In genomic region chr2:43762286-43762685, GRCh38 we compare ENCODE assay signal across 23 cellular contexts. TPM values are rescaled to one million over a fixed set of nuclear protein-coding genes. Genes with fewer than 3 reads are reported as not detected.
DNase-seq lines count a peak whose midpoint lies in the region; ATAC-seq, FAIRE-seq and TF ChIP-seq lines count a peak whose summit lies in the region.
"Had no signal": no experiment of that assay in that cellular context is flagged by ENCODE, and none has a peak within 500 bp of the region (broad histone marks: within the 10 kb centered on the region; RNA-seq: fewer than 3 reads in every experiment).

No MANE protein-coding gene starts in this region.

- H3K27me3 Mint-ChIP-seq in activated CD4-positive, alpha-beta T cell treated with anti-CD3 and anti-CD28 coated beads for 36 hours: no peaks in the 10 kb centered on the region
- no peaks in the 10 kb centered on the region for H3K27me3 Mint-ChIP-seq in activated T-helper 17 cell treated with anti-CD3 and anti-CD28 coated beads, Interleukin-2, amount 50 U/mL, for 72 hours
- peaks cover 0 to 11% of the 10 kb centered on the region in 2 donors for H3K27me3 Mint-ChIP-seq in stimulated activated naive B cell treated with anti-CD40 and anti-IgM and Interleukin-4, amounts not matched to agents 10 μg/mL and 1 μg/mL and 100 μg/mL, for 72 hours
- H3K27me3 Mint-ChIP-seq: activated naive CD4-positive, alpha-beta T cell treated with anti-CD3 and anti-CD28 coated beads, Interleukin-2, amount 50 U/mL, for 24 hours had no signal

- H3K4me3 ChIP-seq in fibroblast of lung (replicated peaks in 1 of 4; ENCODE audit: control extremely low read depth in 1 of 4, insufficient read depth in 1 of 4, low read depth in 3 of 4, low read length in 4 of 4) (no peak overlapping the region), pancreas (no peak overlapping the region)
- H3K4me3 ChIP-seq: lower lobe of right lung, neural progenitor cell, prostate gland had no signal

- no peak for DNase-seq in activated CD4-positive, alpha-beta T cell treated with anti-CD3 and anti-CD28 coated beads for 36 hours
- no peak for DNase-seq in activated CD4-positive, alpha-beta T cell treated with anti-CD3 and anti-CD28 coated beads, Interleukin-2, amount 50 U/mL, for 48 hours
- DNase-seq in fibroblast of lung (ENCODE audit: low read depth in 2 of 2) (peak in 1 of 2 donors; percentile 69), pancreas (no peak), T1000 (lab: John Stamatoyannopoulos, UW) (no peak)
- DNase-seq in stimulated activated naive B cell treated with anti-CD40 and anti-IgM and Interleukin-4, amounts not matched to agents 10 μg/mL and 1 μg/mL and 100 μg/mL, for 72 hours: no peak
- DNase-seq: activated B cell treated with CpG ODN at 0.5 μM for 24 hours; activated CD4-positive, alpha-beta memory T cell treated with anti-CD3 and anti-CD28 coated beads, Interleukin-2, amount 10 ng/mL, durations not matched to agents 7 days and 5 days; GF-D8; hypothalamus; lower lobe of right lung; NCI-H1092 treated with DMSO at 0.1 percent for 48 hours; NCI-H2029 treated with DMSO at 0.1 percent for 48 hours; NCI-H82; substantia nigra had no signal

- H3K27me3 ChIP-seq in fibroblast of lung (ENCODE audit: control insufficient read depth, insufficient read depth, low read length) (no peaks in the 10 kb centered on the region), pancreas (no peaks in the 10 kb centered on the region)
- H3K27me3 ChIP-seq: neural progenitor cell had no signal

- FAIRE-seq in pancreas (lab: Jason Lieb, UNC): peak; percentile 13
- FAIRE-seq: GM18507, islet of Langerhans had no signal

- H3K79me2 ChIP-seq in fibroblast of lung (ENCODE audit: control insufficient read depth, insufficient read depth, low read length): no peaks in the 10 kb centered on the region

- intact Hi-C loops in activated CD4-positive, alpha-beta T cell treated with anti-CD3 and anti-CD28 coated beads for 36 hours (cut with DNase I, micrococcal nuclease): loop anchor here in 1 of 2 experiments (2.0 kb wide), 1 partner anchor 15 kb away; no protein-coding TSS in a partner anchor
- intact Hi-C loops in pancreas (cut with DNase I): no loop called here

- no peaks in the 10 kb centered on the region for H3K9me3 Mint-ChIP-seq in activated CD4-positive, alpha-beta T cell treated with anti-CD3 and anti-CD28 coated beads for 36 hours (ENCODE audit: low read depth)
- H3K9me3 Mint-ChIP-seq in activated T-helper 17 cell treated with anti-CD3 and anti-CD28 coated beads, Interleukin-2, amount 50 U/mL, for 72 hours: no peaks in the 10 kb centered on the region
- H3K9me3 Mint-ChIP-seq in stimulated activated naive B cell treated with anti-CD40 and anti-IgM and Interleukin-4, amounts not matched to agents 10 μg/mL and 1 μg/mL and 100 μg/mL, for 72 hours: no peaks in the 10 kb centered on the region
- H3K9me3 Mint-ChIP-seq: activated B cell treated with CpG ODN at 0.5 μM for 24 hours; activated CD4-positive, alpha-beta memory T cell treated with anti-CD3 and anti-CD28 coated beads, Interleukin-2, amount 10 ng/mL, durations not matched to agents 7 days and 5 days; activated naive CD4-positive, alpha-beta T cell treated with anti-CD3 and anti-CD28 coated beads, Interleukin-2, amount 50 U/mL, for 24 hours; neural progenitor cell had no signal

- no peaks in the 10 kb centered on the region for H3K36me3 Mint-ChIP-seq in activated CD4-positive, alpha-beta T cell treated with anti-CD3 and anti-CD28 coated beads for 36 hours (ENCODE audit: low read depth)
- H3K36me3 Mint-ChIP-seq in activated T-helper 17 cell treated with anti-CD3 and anti-CD28 coated beads, Interleukin-2, amount 50 U/mL, for 72 hours (ENCODE audit: low read depth): no peaks in the 10 kb centered on the region
- no peaks in the 10 kb centered on the region for H3K36me3 Mint-ChIP-seq in stimulated activated naive B cell treated with anti-CD40 and anti-IgM and Interleukin-4, amounts not matched to agents 10 μg/mL and 1 μg/mL and 100 μg/mL, for 72 hours
- H3K36me3 Mint-ChIP-seq: activated naive CD4-positive, alpha-beta T cell treated with anti-CD3 and anti-CD28 coated beads, Interleukin-2, amount 50 U/mL, for 24 hours; neural progenitor cell had no signal

- H2AFZ ChIP-seq in fibroblast of lung (ENCODE audit: low read length): no peak overlapping the region
- H2AFZ ChIP-seq: neural progenitor cell had no signal

- ATAC-seq in activated CD4-positive, alpha-beta T cell treated with anti-CD3 and anti-CD28 coated beads for 36 hours: peak; percentile 76
- ATAC-seq in activated T-helper 17 cell treated with anti-CD3 and anti-CD28 coated beads, Interleukin-2, amount 50 U/mL, for 72 hours (replicated peaks): peak; percentile 64
- peak in 1 of 4 donors; percentile 42 for ATAC-seq in pancreas
- ATAC-seq in stimulated activated naive B cell treated with anti-CD40 and anti-IgM and Interleukin-4, amounts not matched to agents 10 μg/mL and 1 μg/mL and 100 μg/mL, for 72 hours (replicated peaks): no peak
- no peak for ATAC-seq in HG02763 (IDR thresholded peaks at IDR 0.05; ENCODE audit: unreplicated experiment)
- ATAC-seq: lower lobe of right lung had no signal

- peaks cover 15% of the 10 kb centered on the region for H3K4me1 Mint-ChIP-seq in activated CD4-positive, alpha-beta T cell treated with anti-CD3 and anti-CD28 coated beads for 36 hours
- H3K4me1 Mint-ChIP-seq in activated T-helper 17 cell treated with anti-CD3 and anti-CD28 coated beads, Interleukin-2, amount 50 U/mL, for 72 hours: no peaks in the 10 kb centered on the region
- no peaks in the 10 kb centered on the region for H3K4me1 Mint-ChIP-seq in stimulated activated naive B cell treated with anti-CD40 and anti-IgM and Interleukin-4, amounts not matched to agents 10 μg/mL and 1 μg/mL and 100 μg/mL, for 72 hours
- H3K4me1 Mint-ChIP-seq: activated B cell treated with CpG ODN at 0.5 μM for 24 hours; activated naive CD4-positive, alpha-beta T cell treated with anti-CD3 and anti-CD28 coated beads, Interleukin-2, amount 50 U/mL, for 24 hours; B cell; neural progenitor cell had no signal

- CTCF ChIA-PET in activated CD4-positive, alpha-beta T cell treated with anti-CD3 and anti-CD28 coated beads for 36 hours (lab: Charles Lee): interaction anchor here (1.3 kb wide), 1 partner anchor 157 kb away, joined by 4 read pairs; no protein-coding TSS in a partner anchor

- WGBS in pancreas, 2 donors: 31 to 41% methylated on average over 3 of the region's 3 CpGs

- POLR2A ChIA-PET in activated CD4-positive, alpha-beta T cell treated with anti-CD3 and anti-CD28 coated beads for 36 hours (lab: Charles Lee): no interaction called here

- H3K4me1 ChIP-seq in fibroblast of lung (ENCODE audit: control insufficient read depth, extremely low read depth, insufficient read depth, low read length): peaks cover 7% of the 10 kb centered on the region
- H3K4me1 ChIP-seq in pancreas: no peaks in the 10 kb centered on the region
- H3K4me1 ChIP-seq: lower lobe of right lung, neural progenitor cell, prostate gland had no signal

- H3K27ac Mint-ChIP-seq in activated CD4-positive, alpha-beta T cell treated with anti-CD3 and anti-CD28 coated beads for 36 hours: no peak overlapping the region
- no peak overlapping the region for H3K27ac Mint-ChIP-seq in activated T-helper 17 cell treated with anti-CD3 and anti-CD28 coated beads, Interleukin-2, amount 50 U/mL, for 72 hours
- H3K27ac Mint-ChIP-seq in stimulated activated naive B cell treated with anti-CD40 and anti-IgM and Interleukin-4, amounts not matched to agents 10 μg/mL and 1 μg/mL and 100 μg/mL, for 72 hours: no peak overlapping the region
- H3K27ac Mint-ChIP-seq: activated B cell treated with CpG ODN at 0.5 μM for 24 hours; activated CD4-positive, alpha-beta memory T cell treated with anti-CD3 and anti-CD28 coated beads, Interleukin-2, amount 10 ng/mL, durations not matched to agents 7 days and 5 days; activated naive CD4-positive, alpha-beta T cell treated with anti-CD3 and anti-CD28 coated beads, Interleukin-2, amount 50 U/mL, for 24 hours; B cell; neural progenitor cell had no signal

- H3K36me3 ChIP-seq in fibroblast of lung (ENCODE audit: control insufficient read depth, insufficient read depth, low read length) (no peaks in the 10 kb centered on the region), pancreas (no peaks in the 10 kb centered on the region)
- H3K36me3 ChIP-seq: neural progenitor cell, prostate gland had no signal

- no peak for TF ChIP-seq CTCF in fibroblast of lung (conservative IDR thresholded peaks at IDR 0.05 in 1 of 2, IDR thresholded peaks at IDR 0.05 in 1 of 2; ENCODE audit: low read depth in 1 of 2, low read length in 2 of 2)
- no peak for TF ChIP-seq CTCF in pancreas (IDR thresholded peaks at IDR 0.05)

- H3K27ac ChIP-seq in fibroblast of lung (ENCODE audit: insufficient read depth, low read length) (no peak overlapping the region), pancreas (no peak overlapping the region)
- H3K27ac ChIP-seq: lower lobe of right lung, neural progenitor cell, prostate gland had no signal

- no peak overlapping the region for H3K9ac ChIP-seq in fibroblast of lung (ENCODE audit: insufficient read depth, low read length)
- H3K9ac ChIP-seq: neural progenitor cell had no signal

- H3K4me3 Mint-ChIP-seq in activated CD4-positive, alpha-beta T cell treated with anti-CD3 and anti-CD28 coated beads for 36 hours: no peak overlapping the region
- no peak overlapping the region for H3K4me3 Mint-ChIP-seq in activated T-helper 17 cell treated with anti-CD3 and anti-CD28 coated beads, Interleukin-2, amount 50 U/mL, for 72 hours
- H3K4me3 Mint-ChIP-seq in stimulated activated naive B cell treated with anti-CD40 and anti-IgM and Interleukin-4, amounts not matched to agents 10 μg/mL and 1 μg/mL and 100 μg/mL, for 72 hours: no peak overlapping the region
- H3K4me3 Mint-ChIP-seq: activated B cell treated with CpG ODN at 0.5 μM for 24 hours; activated CD4-positive, alpha-beta memory T cell treated with anti-CD3 and anti-CD28 coated beads, Interleukin-2, amount 10 ng/mL, durations not matched to agents 7 days and 5 days; activated naive CD4-positive, alpha-beta T cell treated with anti-CD3 and anti-CD28 coated beads, Interleukin-2, amount 50 U/mL, for 24 hours; B cell; neural progenitor cell had no signal

- peak overlapping the region; percentile 4 for H3K4me2 ChIP-seq in fibroblast of lung (ENCODE audit: extremely low read depth, insufficient read depth, low read length)
- H3K4me2 ChIP-seq: neural progenitor cell had no signal

- H3K9me3 ChIP-seq in fibroblast of lung (ENCODE audit: control insufficient read depth, insufficient read depth, low read depth, low read length) (no peaks in the 10 kb centered on the region), pancreas (no peaks in the 10 kb centered on the region)
- H3K9me3 ChIP-seq: lower lobe of right lung, prostate gland had no signal

- H4K20me1 ChIP-seq in fibroblast of lung (ENCODE audit: control insufficient read depth, extremely low read depth, insufficient read depth, low read length): no peaks in the 10 kb centered on the region

RNA-seq across cellular contexts. Expression of gene DYNC2LI1, which starts 11.6 kb away (rescaled TPM):
- 10 to 100 TPM; 19.5 to 28.4 TPM for total RNA-seq in activated CD4-positive, alpha-beta T cell treated with anti-CD3 and anti-CD28 coated beads for 36 hours
- 1 to 10 TPM; 5.7 to 8.1 TPM for total RNA-seq in activated T-helper 17 cell treated with anti-CD3 and anti-CD28 coated beads, Interleukin-2, amount 50 U/mL, for 72 hours
- total RNA-seq in fibroblast of lung (24.4 and 28.0 TPM in 2 replicates), pancreas (10 to 100 TPM in 1 of 6 donors, 1 to 10 TPM in 5; 3.8 to 12.0 (median 9.3) TPM)
- polyA plus RNA-seq in fibroblast of lung (14.7 and 23.6 TPM in 2 replicates), pancreas (10 to 100 TPM in 1 of 2 donors, 1 to 10 TPM in 1; 8.9 to 22.7 TPM)
- polyA plus RNA-seq in fibroblast of lung (2012): 9.6 and 16.4 TPM in 2 replicates
- not detected in 2 replicates for polyA minus RNA-seq in fibroblast of lung (ENCODE audit: low replicate concordance)

Comparison
In these comparisons a context has a peak if more than half of its experiments do, and no peak if none do; other contexts are left out.
1. ATAC-seq: peak in activated CD4-positive, alpha-beta T cell treated with anti-CD3 and anti-CD28 coated beads for 36 hours (single experiment) and activated T-helper 17 cell treated with anti-CD3 and anti-CD28 coated beads, Interleukin-2, amount 50 U/mL, for 72 hours (single experiment); none in stimulated activated naive B cell treated with anti-CD40 and anti-IgM and Interleukin-4, amounts not matched to agents 10 μg/mL and 1 μg/mL and 100 μg/mL, for 72 hours (0 of 2) and HG02763 (single experiment).